12 cellular contexts compared by ENCODE assay signal in the genomic region with DNA sequence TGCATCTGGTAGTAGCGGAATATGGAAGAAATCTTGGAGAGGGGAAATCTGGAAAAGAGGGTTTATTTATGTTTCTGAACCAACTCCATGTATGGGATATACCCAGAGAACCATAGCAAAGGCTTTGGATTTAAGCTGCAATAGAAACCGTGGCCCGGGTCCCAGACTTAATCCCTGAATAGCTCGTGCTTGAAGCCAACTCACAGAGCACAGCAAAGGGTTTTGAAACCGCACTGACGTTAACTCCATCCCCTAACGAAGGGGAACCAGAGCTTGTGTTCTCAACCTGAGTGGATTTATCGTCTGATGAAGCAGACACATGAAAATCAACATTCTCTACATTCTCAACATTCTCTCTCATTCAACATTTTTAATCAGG.
DNase-seq lines count a peak whose midpoint lies in the region; TF ChIP-seq lines count a peak whose summit lies in the region.
"Had no signal": no experiment of that assay in that cellular context is flagged by ENCODE, and none has a peak within 500 bp of the region (broad histone marks: within the 10 kb centered on the region; RNA-seq: fewer than 3 reads in every experiment).

No MANE protein-coding gene starts in this region.

- DNase-seq in AG09309 (ENCODE audit: low read depth) = peak; percentile 10
- DNase-seq in NCI-H82 treated with DMSO at 0.1 percent for 48 hours (lab: John Stamatoyannopoulos, UW; ENCODE audit: unreplicated experiment) = peak; percentile 18
- peak; percentile 39 for DNase-seq in choroid plexus epithelial cell (ENCODE audit: low read depth)
- peak; percentile 45 for DNase-seq in mesenteric fat pad (ENCODE audit: low spot score)
- no peak for DNase-seq in cardiac septum (ENCODE audit: low spot score)
- DNase-seq in NCI-H187 treated with DMSO at 0.1 percent for 48 hours (lab: John Stamatoyannopoulos, UW) = no peak
- no peak for DNase-seq in stimulated activated CD8-positive, alpha-beta memory T cell treated with anti-CD3 and anti-CD28 coated beads, Interleukin-4, amount 100 ng/mL, for 48 hours
- no peak for DNase-seq in H4 (ENCODE audit: low spot score)
- DNase-seq: NCI-H1417, occipital lobe, trophoblast cell had no signal

- H3K4me3 ChIP-seq in AG09309 (ENCODE audit: control insufficient read depth, low read depth, low read length) (no peak overlapping the region), choroid plexus epithelial cell (ENCODE audit: low read depth, low read length) (no peak overlapping the region)
- H3K4me3 ChIP-seq: breast epithelium had no signal

- TF ChIP-seq CTCF in AG09309 (IDR thresholded peaks at IDR 0.05; ENCODE audit: control insufficient read depth, insufficient read depth, low read depth, low read length, missing control alignments) (no peak), choroid plexus epithelial cell (conservative IDR thresholded peaks at IDR 0.05; ENCODE audit: low read depth, low read length) (no peak)

- intact Hi-C loops in cardiac septum (cut with DNase I) = no loop called here

Comparison
In these comparisons a context has a peak if more than half of its experiments do, and no peak if none do; other contexts are left out.
1. DNase-seq: peak in AG09309 (single experiment), NCI-H82 treated with DMSO at 0.1 percent for 48 hours (single experiment), choroid plexus epithelial cell (single experiment) and mesenteric fat pad (single experiment); none in cardiac septum (single experiment), NCI-H187 treated with DMSO at 0.1 percent for 48 hours (single experiment), stimulated activated CD8-positive, alpha-beta memory T cell treated with anti-CD3 and anti-CD28 coated beads, Interleukin-4, amount 100 ng/mL, for 48 hours (single experiment) and H4 (single experiment).